13 cellular contexts compared by ENCODE assay signal in genomic region chr16:3256146-3256875, GRCh38. TPM values are rescaled to one million over a fixed set of nuclear protein-coding genes. Genes with fewer than 3 reads are reported as not detected.
DNase-seq lines count a peak whose midpoint lies in the region; ATAC-seq, FAIRE-seq and TF ChIP-seq lines count a peak whose summit lies in the region.
"Had no signal": no experiment of that assay in that cellular context is flagged by ENCODE, and none has a peak within 500 bp of the region (broad histone marks: within the 10 kb centered on the region; RNA-seq: fewer than 3 reads in every experiment).

Gene MEFV, minus strand, starts transcription at chr16:3256633. Its CDS starts 46 bp downstream, at chr16:3256587.

- peak; percentile 16 for DNase-seq in NCI-H446 treated with DMSO at 0.1 percent for 48 hours (lab: John Stamatoyannopoulos, UW)
- DNase-seq in esophagus muscularis mucosa (ENCODE audit: extremely low spot score): no peak
- DNase-seq in stimulated activated naive CD4-positive, alpha-beta T cell treated with Interleukin-2 at 50 U/mL for 16 hours (lab: John Stamatoyannopoulos, UW): no peak
- no peak for DNase-seq in D721Med (ENCODE audit: insufficient read length, low spot score)
- DNase-seq in endodermal cell: no peak
- DNase-seq: activated CD4-positive, alpha-beta T cell treated with anti-CD3 and anti-CD28 coated beads, Interleukin-2, amount 10 ng/mL, durations not matched to agents 7 days and 5 days; activated naive CD4-positive, alpha-beta T cell treated with anti-CD3 and anti-CD28 coated beads, Interleukin-2, amount 10 ng/mL, durations not matched to agents 7 days and 5 days; GDM1; stimulated activated CD8-positive, alpha-beta memory T cell treated with anti-CD3 and anti-CD28 coated beads, Interleukin-4, amount 100 ng/mL, for 48 hours had no signal

- peak within 1 kb of the TSS in 10 of 11 experiments; percentile 0 to 82 (median 56); a peak in 16 of 22 replicates for H3K4me2 ChIP-seq in BLaER1 treated with 17β-estradiol and CSF1 and Interleukin-3, amounts not matched to agents 10 nM and 100 nM

- FAIRE-seq in D721Med (lab: Jason Lieb, UNC): no peak

- H3K27me3 Mint-ChIP-seq in endodermal cell (ENCODE audit: insufficient read depth): peaks cover 42% of the 10 kb centered on the region

- intact Hi-C loops in esophagus muscularis mucosa (cut with DNase I): no loop called here

- H3K27ac Mint-ChIP-seq in endodermal cell: no peak within 1 kb of the TSS
- H3K27ac Mint-ChIP-seq: activated CD4-positive, alpha-beta T cell treated with anti-CD3 and anti-CD28 coated beads, Interleukin-2, amount 10 ng/mL, durations not matched to agents 7 days and 5 days; activated naive CD4-positive, alpha-beta T cell treated with anti-CD3 and anti-CD28 coated beads, Interleukin-2, amount 10 ng/mL, durations not matched to agents 7 days and 5 days had no signal

- H3K36me3 Mint-ChIP-seq in endodermal cell (ENCODE audit: low read depth): no peaks in the 10 kb centered on the region
- H3K36me3 Mint-ChIP-seq: activated naive CD4-positive, alpha-beta T cell treated with anti-CD3 and anti-CD28 coated beads, Interleukin-2, amount 10 ng/mL, durations not matched to agents 7 days and 5 days had no signal

- ATAC-seq in HG03457 (IDR thresholded peaks at IDR 0.05; ENCODE audit: unreplicated experiment): no peak

- WGBS in esophagus muscularis mucosa: 85% methylated on average over 6 of the region's 14 CpGs
- WGBS in endodermal cell (ENCODE audit: insufficient coverage in 1 of 2, insufficient read length in 1 of 2), 2 experiments: 81 to 86% methylated on average over 8 to 14 of the region's 14 CpGs

- TF ChIP-seq CTCF in esophagus muscularis mucosa (IDR thresholded peaks at IDR 0.05) (no peak), D721Med (IDR thresholded peaks at IDR 0.05; ENCODE audit: insufficient read depth, missing control alignments) (no peak), endodermal cell (conservative IDR thresholded peaks at IDR 0.05) (no peak)

- peak within 1 kb of the TSS in 1 of 11 experiments; percentile 24; a peak in 2 of 22 replicates for H3K9ac ChIP-seq in BLaER1 treated with 17β-estradiol and CSF1 and Interleukin-3, amounts not matched to agents 10 nM and 100 nM
- H3K9ac ChIP-seq in endodermal cell (ENCODE audit: extremely low read depth, low read length, poor library complexity, severe bottlenecking): no peak within 1 kb of the TSS

- peak within 1 kb of the TSS in 4 of 11 experiments; percentile 15 to 57 (median 50); a peak in 6 of 22 replicates for H3K27ac ChIP-seq in BLaER1 treated with 17β-estradiol and CSF1 and Interleukin-3, amounts not matched to agents 10 nM and 100 nM
- H3K27ac ChIP-seq in esophagus muscularis mucosa (replicated peaks in 1 of 4): no peak within 1 kb of the TSS
- H3K27ac ChIP-seq in muscle layer of duodenum (ENCODE audit: low read length): no peak within 1 kb of the TSS
- no peak within 1 kb of the TSS for H3K27ac ChIP-seq in endodermal cell (ENCODE audit: low read depth, low read length)

- no peaks in the 10 kb centered on the region for H3K4me1 Mint-ChIP-seq in endodermal cell
- H3K4me1 Mint-ChIP-seq: activated CD4-positive, alpha-beta T cell treated with anti-CD3 and anti-CD28 coated beads, Interleukin-2, amount 10 ng/mL, durations not matched to agents 7 days and 5 days; activated naive CD4-positive, alpha-beta T cell treated with anti-CD3 and anti-CD28 coated beads, Interleukin-2, amount 10 ng/mL, durations not matched to agents 7 days and 5 days had no signal

- TF ChIP-seq EP300 in esophagus muscularis mucosa (IDR thresholded peaks at IDR 0.05): no peak

- H3K4me1 ChIP-seq in BLaER1 treated with 17β-estradiol and CSF1 and Interleukin-3, amounts not matched to agents 10 nM and 100 nM: peaks cover 0 to 45% (median 26%) of the 10 kb centered on the region in 10 experiments; a peak in 16 of 20 replicates
- H3K4me1 ChIP-seq in esophagus muscularis mucosa: no peaks in the 10 kb centered on the region
- H3K4me1 ChIP-seq in muscle layer of duodenum (ENCODE audit: control insufficient read depth in 1 of 2, insufficient read depth in 2 of 2, low read length in 2 of 2): no peaks in the 10 kb centered on the region
- H3K4me1 ChIP-seq in endodermal cell (ENCODE audit: control insufficient read depth, insufficient read depth, low read length): no peaks in the 10 kb centered on the region

- H3K9me3 Mint-ChIP-seq in endodermal cell: peaks cover 4% of the 10 kb centered on the region
- H3K9me3 Mint-ChIP-seq: activated CD4-positive, alpha-beta T cell treated with anti-CD3 and anti-CD28 coated beads, Interleukin-2, amount 10 ng/mL, durations not matched to agents 7 days and 5 days had no signal

- H3K4me3 Mint-ChIP-seq in endodermal cell: no peak within 1 kb of the TSS
- H3K4me3 Mint-ChIP-seq: activated CD4-positive, alpha-beta T cell treated with anti-CD3 and anti-CD28 coated beads, Interleukin-2, amount 10 ng/mL, durations not matched to agents 7 days and 5 days; activated naive CD4-positive, alpha-beta T cell treated with anti-CD3 and anti-CD28 coated beads, Interleukin-2, amount 10 ng/mL, durations not matched to agents 7 days and 5 days had no signal

- TF ChIP-seq POLR2A in esophagus muscularis mucosa (IDR thresholded peaks at IDR 0.05; ENCODE audit: low read depth): no peak

- H3K9me3 ChIP-seq in BLaER1 treated with 17β-estradiol and CSF1 and Interleukin-3, amounts not matched to agents 10 nM and 100 nM (replicated peaks in 1 of 11): no peaks in the 10 kb centered on the region
- H3K9me3 ChIP-seq in esophagus muscularis mucosa (no peaks in the 10 kb centered on the region), muscle layer of duodenum (ENCODE audit: control insufficient read depth in 1 of 2, low read length in 2 of 2) (no peaks in the 10 kb centered on the region), endodermal cell (ENCODE audit: control insufficient read depth, low read length) (no peaks in the 10 kb centered on the region)

- H3K4me3 ChIP-seq in BLaER1 treated with 17β-estradiol and CSF1 and Interleukin-3, amounts not matched to agents 10 nM and 100 nM: peak within 1 kb of the TSS in 2 of 10 experiments; percentile 21 to 27; a peak in 3 of 20 replicates
- H3K4me3 ChIP-seq in esophagus muscularis mucosa (peak within 1 kb of the TSS in 3 of 4 donors; percentile 19 to 43 (median 23)), muscle layer of duodenum (ENCODE audit: low read depth in 1 of 2, low read length in 2 of 2) (peak within 1 kb of the TSS; percentile 22 to 26), endodermal cell (ENCODE audit: low read length) (no peak within 1 kb of the TSS)

- H4K20me1 ChIP-seq in BLaER1 treated with 17β-estradiol and CSF1 and Interleukin-3, amounts not matched to agents 10 nM and 100 nM: no peaks in the 10 kb centered on the region

- no peaks in the 10 kb centered on the region for H3K27me3 ChIP-seq in BLaER1 treated with 17β-estradiol and CSF1 and Interleukin-3, amounts not matched to agents 10 nM and 100 nM
- H3K27me3 ChIP-seq in esophagus muscularis mucosa: peaks cover 0 to 35% (median 3%) of the 10 kb centered on the region in 4 donors
- no peaks in the 10 kb centered on the region for H3K27me3 ChIP-seq in muscle layer of duodenum (ENCODE audit: low read depth, low read length)
- peaks cover 5% of the 10 kb centered on the region for H3K27me3 ChIP-seq in endodermal cell (ENCODE audit: control insufficient read depth, insufficient read depth, low read length, poor library complexity, severe bottlenecking)

- no peaks in the 10 kb centered on the region for H3K36me3 ChIP-seq in BLaER1 treated with 17β-estradiol and CSF1 and Interleukin-3, amounts not matched to agents 10 nM and 100 nM
- H3K36me3 ChIP-seq in esophagus muscularis mucosa (no peaks in the 10 kb centered on the region), muscle layer of duodenum (ENCODE audit: control insufficient read depth in 1 of 2, insufficient read depth in 2 of 2, low read length in 2 of 2) (no peaks in the 10 kb centered on the region), endodermal cell (ENCODE audit: control insufficient read depth, insufficient read depth, low read length) (no peaks in the 10 kb centered on the region)

RNA-seq across cellular contexts. Expression of gene MEFV, which starts in this region (rescaled TPM):
- total RNA-seq in esophagus muscularis mucosa: 1 to 10 TPM; 1.2 to 4.0 (median 1.5) TPM
- not detected for total RNA-seq in endodermal cell
- polyA plus RNA-seq in endodermal cell (2013, experiment 1 of 2): not detected
- not detected for polyA plus RNA-seq in endodermal cell (2013, experiment 2 of 2)
- total RNA-seq: SK-MEL-5 had no signal
